In the genomic region with DNA sequence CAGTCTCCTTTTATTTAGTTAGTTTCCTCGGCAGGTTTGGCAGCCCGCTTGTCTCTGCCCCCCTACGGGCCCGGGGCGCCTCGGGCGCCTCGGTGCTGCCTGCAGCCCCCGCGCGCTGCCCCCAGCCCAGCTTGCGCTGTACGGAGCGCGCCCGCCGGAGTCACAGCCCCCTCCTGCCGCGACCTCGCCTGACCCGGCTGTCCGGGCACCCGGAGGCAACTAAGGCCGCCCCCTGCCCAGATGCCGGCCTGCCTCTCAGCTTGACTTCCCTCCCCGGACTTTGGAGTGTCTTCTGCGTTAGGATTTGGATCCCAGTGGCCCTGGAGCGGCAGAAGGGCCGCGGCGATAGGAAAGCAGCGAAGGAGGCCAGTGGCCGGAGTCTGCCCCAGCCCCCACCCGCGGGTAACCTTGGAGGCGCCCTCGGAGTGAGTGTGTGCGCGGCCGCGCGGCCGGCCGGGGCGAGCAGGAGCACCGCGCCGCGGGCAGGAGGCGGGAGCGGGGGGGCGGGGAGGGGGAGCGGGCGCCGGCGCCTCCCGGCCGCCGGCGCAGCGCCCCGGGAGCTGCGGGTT, we compare ENCODE assay signal across 1 cellular context.
TF ChIP-seq lines count a peak whose summit lies in the region.

No MANE protein-coding gene starts in this region.

TF ChIP-seq in GM23338, 12 proteins besides CTCF, POLR2A, EP300 and RAD21:
- TF ChIP-seq, protein P1, sequence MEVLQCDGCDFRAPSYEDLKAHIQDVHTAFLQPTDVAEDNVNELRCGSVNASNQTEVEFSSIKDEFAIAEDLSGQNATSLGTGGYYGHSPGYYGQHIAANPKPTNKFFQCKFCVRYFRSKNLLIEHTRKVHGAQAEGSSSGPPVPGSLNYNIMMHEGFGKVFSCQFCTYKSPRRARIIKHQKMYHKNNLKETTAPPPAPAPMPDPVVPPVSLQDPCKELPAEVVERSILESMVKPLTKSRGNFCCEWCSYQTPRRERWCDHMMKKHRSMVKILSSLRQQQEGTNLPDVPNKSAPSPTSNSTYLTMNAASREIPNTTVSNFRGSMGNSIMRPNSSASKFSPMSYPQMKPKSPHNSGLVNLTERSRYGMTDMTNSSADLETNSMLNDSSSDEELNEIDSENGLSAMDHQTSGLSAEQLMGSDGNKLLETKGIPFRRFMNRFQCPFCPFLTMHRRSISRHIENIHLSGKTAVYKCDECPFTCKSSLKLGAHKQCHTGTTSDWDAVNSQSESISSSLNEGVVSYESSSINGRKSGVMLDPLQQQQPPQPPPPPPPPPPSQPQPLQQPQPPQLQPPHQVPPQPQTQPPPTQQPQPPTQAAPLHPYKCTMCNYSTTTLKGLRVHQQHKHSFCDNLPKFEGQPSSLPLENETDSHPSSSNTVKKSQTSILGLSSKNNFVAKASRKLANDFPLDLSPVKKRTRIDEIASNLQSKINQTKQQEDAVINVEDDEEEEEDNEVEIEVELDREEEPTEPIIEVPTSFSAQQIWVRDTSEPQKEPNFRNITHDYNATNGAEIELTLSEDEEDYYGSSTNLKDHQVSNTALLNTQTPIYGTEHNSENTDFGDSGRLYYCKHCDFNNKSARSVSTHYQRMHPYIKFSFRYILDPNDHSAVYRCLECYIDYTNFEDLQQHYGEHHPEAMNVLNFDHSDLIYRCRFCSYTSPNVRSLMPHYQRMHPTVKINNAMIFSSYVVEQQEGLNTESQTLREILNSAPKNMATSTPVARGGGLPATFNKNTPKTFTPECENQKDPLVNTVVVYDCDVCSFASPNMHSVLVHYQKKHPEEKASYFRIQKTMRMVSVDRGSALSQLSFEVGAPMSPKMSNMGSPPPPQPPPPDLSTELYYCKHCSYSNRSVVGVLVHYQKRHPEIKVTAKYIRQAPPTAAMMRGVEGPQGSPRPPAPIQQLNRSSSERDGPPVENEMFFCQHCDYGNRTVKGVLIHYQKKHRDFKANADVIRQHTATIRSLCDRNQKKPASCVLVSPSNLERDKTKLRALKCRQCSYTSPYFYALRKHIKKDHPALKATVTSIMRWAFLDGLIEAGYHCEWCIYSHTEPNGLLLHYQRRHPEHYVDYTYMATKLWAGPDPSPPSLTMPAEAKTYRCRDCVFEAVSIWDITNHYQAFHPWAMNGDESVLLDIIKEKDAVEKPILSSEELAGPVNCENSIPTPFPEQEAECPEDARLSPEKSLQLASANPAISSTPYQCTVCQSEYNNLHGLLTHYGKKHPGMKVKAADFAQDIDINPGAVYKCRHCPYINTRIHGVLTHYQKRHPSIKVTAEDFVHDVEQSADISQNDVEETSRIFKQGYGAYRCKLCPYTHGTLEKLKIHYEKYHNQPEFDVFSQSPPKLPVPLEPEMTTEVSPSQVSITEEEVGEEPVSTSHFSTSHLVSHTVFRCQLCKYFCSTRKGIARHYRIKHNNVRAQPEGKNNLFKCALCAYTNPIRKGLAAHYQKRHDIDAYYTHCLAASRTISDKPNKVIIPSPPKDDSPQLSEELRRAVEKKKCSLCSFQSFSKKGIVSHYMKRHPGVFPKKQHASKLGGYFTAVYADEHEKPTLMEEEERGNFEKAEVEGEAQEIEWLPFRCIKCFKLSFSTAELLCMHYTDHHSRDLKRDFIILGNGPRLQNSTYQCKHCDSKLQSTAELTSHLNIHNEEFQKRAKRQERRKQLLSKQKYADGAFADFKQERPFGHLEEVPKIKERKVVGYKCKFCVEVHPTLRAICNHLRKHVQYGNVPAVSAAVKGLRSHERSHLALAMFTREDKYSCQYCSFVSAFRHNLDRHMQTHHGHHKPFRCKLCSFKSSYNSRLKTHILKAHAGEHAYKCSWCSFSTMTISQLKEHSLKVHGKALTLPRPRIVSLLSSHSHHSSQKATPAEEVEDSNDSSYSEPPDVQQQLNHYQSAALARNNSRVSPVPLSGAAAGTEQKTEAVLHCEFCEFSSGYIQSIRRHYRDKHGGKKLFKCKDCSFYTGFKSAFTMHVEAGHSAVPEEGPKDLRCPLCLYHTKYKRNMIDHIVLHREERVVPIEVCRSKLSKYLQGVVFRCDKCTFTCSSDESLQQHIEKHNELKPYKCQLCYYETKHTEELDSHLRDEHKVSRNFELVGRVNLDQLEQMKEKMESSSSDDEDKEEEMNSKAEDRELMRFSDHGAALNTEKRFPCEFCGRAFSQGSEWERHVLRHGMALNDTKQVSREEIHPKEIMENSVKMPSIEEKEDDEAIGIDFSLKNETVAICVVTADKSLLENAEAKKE (CRISPR knock-in tag; IDR thresholded peaks at IDR 0.05) = no peak
- TF ChIP-seq STAT1 (IDR thresholded peaks at IDR 0.05; ENCODE audit: unreplicated experiment) = no peak
- TF ChIP-seq EZH2phosphoT487 (IDR thresholded peaks at IDR 0.05; ENCODE audit: unreplicated experiment) = peak; percentile 45
- TF ChIP-seq ZNF114 (CRISPR knock-in tag; IDR thresholded peaks at IDR 0.05) = no peak
TF ChIP-seq in GM23338: peak in this region for 1.
